Comparison of ENCODE assay signal across 8 cellular contexts in genomic region chr16:30941600-30942420, GRCh38. TPM values are rescaled to one million over a fixed set of nuclear protein-coding genes. Genes with fewer than 3 reads are reported as not detected.
DNase-seq lines count a peak whose midpoint lies in the region; ATAC-seq and TF ChIP-seq lines count a peak whose summit lies in the region.

No MANE protein-coding gene starts in this region.

- TF ChIP-seq CTCF in WTC11 (IDR thresholded peaks at IDR 0.05): peak; percentile 81
- peak; percentile 83 to 93 for TF ChIP-seq CTCF in left lung (IDR thresholded peaks at IDR 0.05)

- H3K27me3 Mint-ChIP-seq in WTC11 (ENCODE audit: low read depth): no peaks in the 10 kb centered on the region

- DNase-seq in activated gamma-delta T cell treated with Interleukin-2 at 50 U/mL for 16 hours: peak; percentile 62
- no peak for DNase-seq in activated gamma-delta T cell (lab: John Stamatoyannopoulos, UW)
- peak; percentile 63 for DNase-seq in NCI-H2029 (lab: John Stamatoyannopoulos, UW)
- peak; percentile 82 for DNase-seq in WTC11 (ENCODE audit: low spot score)
- peak; percentile 84 to 94 for DNase-seq in left lung
- peak; percentile 51 for DNase-seq in stimulated activated CD8-positive, alpha-beta memory T cell treated with anti-CD3 and anti-CD28 coated beads, Interleukin-4, amount 100 ng/mL, for 24 hours (ENCODE audit: low read depth)

- no peaks in the 10 kb centered on the region for H3K9me3 Mint-ChIP-seq in WTC11

- POLR2A ChIA-PET in WTC11 (lab: Charles Lee): interaction anchor here (1.0 to 1.3 kb wide), 4 partner anchors 12 to 67 kb away, joined by 3 to 8 read pairs (median 4); partner anchors contain the start of gene FBXL19

- H3K36me3 Mint-ChIP-seq in WTC11: peaks cover 50% of the 10 kb centered on the region

- no peak overlapping the region for H3K4me3 Mint-ChIP-seq in WTC11

- no peak overlapping the region for H3K27ac Mint-ChIP-seq in WTC11

- no peaks in the 10 kb centered on the region for H3K27me3 ChIP-seq in left lung

- H3K27ac ChIP-seq in cingulate gyrus (ENCODE audit: low read depth, low read length): peak overlapping the region; percentile 24
- peak overlapping the region in 1 of 2 donors; percentile 46 for H3K27ac ChIP-seq in left lung

- peaks cover 13% of the 10 kb centered on the region for H3K4me1 Mint-ChIP-seq in WTC11

- ATAC-seq in HG02759 (IDR thresholded peaks at IDR 0.05; ENCODE audit: unreplicated experiment) (peak; percentile 93), WTC11 (peak; percentile 97), left lung (peak; percentile 98)

- H3K36me3 ChIP-seq in left lung: peaks cover 0 to 43% of the 10 kb centered on the region in 2 donors

- intact Hi-C loops in left lung (cut with DNase I): no loop called here

- CTCF ChIA-PET in WTC11 (lab: Charles Lee): interaction anchor here (0.6 to 4.2 kb wide), 34 partner anchors 8 to 849 kb away, joined by 3 to 79 read pairs (median 4); partner anchors contain the start of genes CTF1, FBRS, FBXL19 and HSD3B7

- no peak overlapping the region for H3K4me3 ChIP-seq in left lung

- no peaks in the 10 kb centered on the region for H3K9me3 ChIP-seq in left lung

- peaks cover 4 to 27% of the 10 kb centered on the region in 2 donors for H3K4me1 ChIP-seq in left lung

TF ChIP-seq in WTC11, 78 proteins besides CTCF, POLR2A, EP300 and RAD21 (continues in another document):
- TF ChIP-seq ATF6 (CRISPR knock-in tag; IDR thresholded peaks at IDR 0.05): no peak
- no peak for TF ChIP-seq MYBL2 (CRISPR knock-in tag; IDR thresholded peaks at IDR 0.05)
- no peak for TF ChIP-seq RORB (CRISPR knock-in tag; IDR thresholded peaks at IDR 0.05)
- TF ChIP-seq USF2 (CRISPR knock-in tag; IDR thresholded peaks at IDR 0.05): peak; percentile 56
- TF ChIP-seq CDX4 (CRISPR knock-in tag; IDR thresholded peaks at IDR 0.05; ENCODE audit: borderline replicate concordance): no peak
- TF ChIP-seq ZNF281 (CRISPR knock-in tag; IDR thresholded peaks at IDR 0.05): no peak
- no peak for TF ChIP-seq ERG (CRISPR knock-in tag; IDR thresholded peaks at IDR 0.05)
- TF ChIP-seq NFATC4 (CRISPR knock-in tag; IDR thresholded peaks at IDR 0.05): no peak
- peak; percentile 48; the same call in 1 of the 2 replicates for TF ChIP-seq HMGXB4 (CRISPR knock-in tag; IDR thresholded peaks at IDR 0.05)
- TF ChIP-seq RELA (CRISPR knock-in tag; IDR thresholded peaks at IDR 0.05; ENCODE audit: borderline replicate concordance): no peak
- no peak for TF ChIP-seq TP53 (CRISPR knock-in tag; IDR thresholded peaks at IDR 0.05)
- no peak for TF ChIP-seq MLX (CRISPR knock-in tag; IDR thresholded peaks at IDR 0.05)
- peak; percentile 50; the same call in 1 of the 2 replicates for TF ChIP-seq USF1 (CRISPR knock-in tag; IDR thresholded peaks at IDR 0.05)
- no peak for TF ChIP-seq SOX15 (CRISPR knock-in tag; IDR thresholded peaks at IDR 0.05)

RNA-seq across cellular contexts. Expression of gene ORAI3, which starts 7.1 kb away (rescaled TPM):
- total RNA-seq in WTC11 (2021) (10.8 to 13.5 TPM (median 13.2 TPM) in 3 replicates), left lung (10 to 100 TPM; 20.7 to 23.2 TPM)

RNA-seq across cellular contexts. Expression of gene SETD1A, which starts 15.7 kb away (rescaled TPM):
- total RNA-seq in WTC11 (2021): 29.3 to 31.1 TPM (median 29.4 TPM) in 3 replicates
- 10 to 100 TPM; 12.1 to 16.4 TPM for total RNA-seq in left lung

RNA-seq across cellular contexts. Expression of gene FBXL19, which starts 18.4 kb away (rescaled TPM):
- total RNA-seq in WTC11 (2021) (79.0 to 84.9 TPM (median 84.3 TPM) in 3 replicates), left lung (10 to 100 TPM; 11.2 to 18.7 TPM)

RNA-seq across cellular contexts. Expression of gene HSD3B7, which starts 43.2 kb away (rescaled TPM):
- total RNA-seq in WTC11 (2021) (4.1 to 4.5 TPM (median 4.5 TPM) in 3 replicates), left lung (10 to 100 TPM; 25.9 to 28.4 TPM)

RNA-seq across cellular contexts. Expression of gene CTF1, which starts 45.4 kb away (rescaled TPM):
- total RNA-seq in WTC11 (2021) (1.4 to 1.9 TPM (median 1.6 TPM) in 3 replicates), left lung (1 to 10 TPM; 4.5 to 7.9 TPM)
